ENCODE assay signal across 15 cellular contexts in genomic region chr20:19274412-19275015, GRCh38.
A peak's percentile ranks its signal among the peaks of the same experiment; 100 is the strongest.
DNase-seq lines count a peak whose midpoint lies in the region; ATAC-seq and TF ChIP-seq lines count a peak whose summit lies in the region.
"Had no signal": no experiment of that assay in that cellular context is flagged by ENCODE, and none has a peak within 500 bp of the region (broad histone marks: within the 10 kb centered on the region; RNA-seq: fewer than 3 reads in every experiment).

No MANE protein-coding gene starts in this region.

- DNase-seq in SHP77 treated with DMSO at 0.1 percent for 48 hours (lab: John Stamatoyannopoulos, UW) (peak; percentile 25), heart right ventricle (peak; percentile 60 to 72), thyroid gland (peak in 1 of 2 donors; percentile 12), HuH-7.5 (ENCODE audit: low spot score) (no peak), omental fat pad (ENCODE audit: low spot score) (no peak)
- DNase-seq in effector CD4-positive, alpha-beta T cell, result no peak
- DNase-seq: activated naive CD4-positive, alpha-beta T cell treated with Interleukin-2 at 50 U/mL for 16 hours; DMS153; HFFc6; IMR-90; NCI-H2107; stimulated activated naive CD4-positive, alpha-beta T cell treated with Interleukin-2 at 50 U/mL for 16 hours; T-helper 17 cell had no signal

- TF ChIP-seq CTCF in heart right ventricle (IDR thresholded peaks at IDR 0.05), result no peak
- no peak for TF ChIP-seq CTCF in thyroid gland (IDR thresholded peaks at IDR 0.05)
- TF ChIP-seq CTCF in omental fat pad (IDR thresholded peaks at IDR 0.05), result no peak

- H3K36me3 ChIP-seq in heart right ventricle (no peaks in the 10 kb centered on the region), mucosa of rectum (ENCODE audit: control insufficient read depth in 2 of 2, insufficient read depth in 2 of 2, low read length in 2 of 2) (no peaks in the 10 kb centered on the region), thyroid gland (no peaks in the 10 kb centered on the region)

- no peak overlapping the region for H3K9ac ChIP-seq in mucosa of rectum (ENCODE audit: low read depth in 1 of 2, low read length in 2 of 2)

- peaks cover 4 to 24% (median 22%) of the 10 kb centered on the region in 9 donors for H3K4me1 ChIP-seq in heart right ventricle
- H3K4me1 ChIP-seq in mucosa of rectum (ENCODE audit: control insufficient read depth in 2 of 2, insufficient read depth in 2 of 2, low read length in 2 of 2), result peaks cover 16 to 21% of the 10 kb centered on the region in 2 donors
- H3K4me1 ChIP-seq in thyroid gland, result peaks cover 17 to 22% of the 10 kb centered on the region in 2 donors

- no peak for TF ChIP-seq POLR2A in thyroid gland (IDR thresholded peaks at IDR 0.05)

- intact Hi-C loops in heart right ventricle (cut with DNase I), result loop anchor here in 1 of 10 donors (10.0 kb wide), 1 partner anchor 100 kb away; no protein-coding TSS in a partner anchor
- intact Hi-C loops in thyroid gland (cut with DNase I), result no loop called here

- H3K9me3 ChIP-seq in heart right ventricle (no peaks in the 10 kb centered on the region), mucosa of rectum (ENCODE audit: control insufficient read depth in 2 of 2, low read length in 2 of 2) (no peaks in the 10 kb centered on the region), thyroid gland (no peaks in the 10 kb centered on the region)

- H3K27me3 ChIP-seq in heart right ventricle (no peaks in the 10 kb centered on the region), mucosa of rectum (ENCODE audit: control insufficient read depth in 2 of 2, insufficient read depth in 2 of 2, low read length in 2 of 2) (no peaks in the 10 kb centered on the region), thyroid gland (no peaks in the 10 kb centered on the region)

- WGBS in heart right ventricle, 2 donors, result 64 to 68% methylated on average over 8 of the region's 8 CpGs
- WGBS in thyroid gland, 2 donors, result 64 to 70% methylated on average over 3 to 8 of the region's 8 CpGs

- H3K27ac ChIP-seq in heart right ventricle (peak overlapping the region in 6 of 10 donors; percentile 25 to 65 (median 53)), mucosa of rectum (ENCODE audit: low read depth in 2 of 2, low read length in 2 of 2) (peak overlapping the region; percentile 34 to 54), thyroid gland (peak overlapping the region; percentile 75 to 90 (median 80))

- ATAC-seq in heart right ventricle, result peak; percentile 61 to 90 (median 76)
- no peak for ATAC-seq in omental fat pad (ENCODE audit: low FRiP score)
- ATAC-seq: activated CD4-positive, CD25-positive, alpha-beta regulatory T cell treated with anti-CD3 and anti-CD28 coated beads, Interleukin-2, amount 50 U/mL, for 24 hours; T-helper 17 cell had no signal

- H3K4me3 ChIP-seq in heart right ventricle (no peak overlapping the region), mucosa of rectum (ENCODE audit: low read length in 2 of 2) (peak overlapping the region in 1 of 2 donors; percentile 13), thyroid gland (replicated peaks in 1 of 3) (no peak overlapping the region)

Comparison
In these comparisons a context has a peak if more than half of its experiments do, and no peak if none do; other contexts are left out.
1. DNase-seq: peak in SHP77 treated with DMSO at 0.1 percent for 48 hours (single experiment) and heart right ventricle (2 of 2); none in HuH-7.5 (single experiment), effector CD4-positive, alpha-beta T cell (single experiment) and omental fat pad (single experiment).
2. Peak in every context shown above with its lines, with median percentiles within 50 percentile points of each other: H3K27ac ChIP-seq.